Comparison of ENCODE assay signal across 15 cellular contexts in genomic region chr3:189773056-189773455, GRCh38.
DNase-seq lines count a peak whose midpoint lies in the region; ATAC-seq, FAIRE-seq and TF ChIP-seq lines count a peak whose summit lies in the region.
"Had no signal": no experiment of that assay in that cellular context is flagged by ENCODE, and none has a peak within 500 bp of the region (broad histone marks: within the 10 kb centered on the region; RNA-seq: fewer than 3 reads in every experiment).

No MANE protein-coding gene starts in this region.

- intact Hi-C loops in left lung (cut with DNase I), result no loop called here

- no peaks in the 10 kb centered on the region for H3K9me3 ChIP-seq in left lung
- no peaks in the 10 kb centered on the region for H3K9me3 ChIP-seq in right atrium auricular region
- H3K9me3 ChIP-seq: adrenal gland, gastrocnemius medialis had no signal

- no peak overlapping the region for H3K4me3 ChIP-seq in left lung
- H3K4me3 ChIP-seq in right atrium auricular region, result no peak overlapping the region
- H3K4me3 ChIP-seq: adrenal gland, gastrocnemius medialis had no signal

- no peaks in the 10 kb centered on the region for H3K36me3 ChIP-seq in left lung
- H3K36me3 ChIP-seq in right atrium auricular region, result no peaks in the 10 kb centered on the region
- H3K36me3 ChIP-seq: adrenal gland, gastrocnemius medialis had no signal

- no peaks in the 10 kb centered on the region for H3K4me1 ChIP-seq in left lung
- H3K4me1 ChIP-seq in right atrium auricular region, result no peaks in the 10 kb centered on the region
- H3K4me1 ChIP-seq: adrenal gland had no signal

- no peak for FAIRE-seq in HTR-8/SVneo (lab: Jason Lieb, UNC)

- H3K27ac ChIP-seq in left lung, result no peak overlapping the region
- no peak overlapping the region for H3K27ac ChIP-seq in right atrium auricular region
- H3K27ac ChIP-seq: HL-60 had no signal

- DNase-seq in AG08395 (ENCODE audit: low spot score) (peak; percentile 38), HTR-8/SVneo (ENCODE audit: insufficient read length, low spot score) (peak; percentile 24), astrocyte of the hippocampus (ENCODE audit: low read depth, low spot score) (peak; percentile 61), left lung (no peak), NCI-H510A (lab: John Stamatoyannopoulos, UW) (no peak), right atrium auricular region (ENCODE audit: low spot score) (no peak), activated T-cell treated with anti-CD3 and anti-CD28 coated beads for 4 hours (no peak)
- DNase-seq: activated T-cell treated with anti-CD3 and anti-CD28 coated beads, Interleukin-2, amount 50 U/mL, for 1 hour; adrenal gland; DND-41; gastrocnemius medialis; immature natural killer cell had no signal

- ATAC-seq in left lung, result peak; percentile 36
- no peak for ATAC-seq in GM18861 (IDR thresholded peaks at IDR 0.05; ENCODE audit: unreplicated experiment)
- ATAC-seq: activated CD4-positive, CD25-positive, alpha-beta regulatory T cell treated with anti-CD3 and anti-CD28 coated beads, Interleukin-2, amount 50 U/mL, for 24 hours; gastrocnemius medialis had no signal

- TF ChIP-seq CTCF in left lung (IDR thresholded peaks at IDR 0.05), result no peak
- TF ChIP-seq CTCF in right atrium auricular region (IDR thresholded peaks at IDR 0.05), result no peak

- H3K27me3 ChIP-seq in left lung, result no peaks in the 10 kb centered on the region
- no peaks in the 10 kb centered on the region for H3K27me3 ChIP-seq in right atrium auricular region
- H3K27me3 ChIP-seq: adrenal gland, gastrocnemius medialis had no signal

Comparison
In these comparisons a context has a peak if more than half of its experiments do, and no peak if none do; other contexts are left out.
1. DNase-seq: peak in AG08395 (single experiment), HTR-8/SVneo (single experiment) and astrocyte of the hippocampus (single experiment); none in left lung (0 of 2), NCI-H510A (single experiment), right atrium auricular region (single experiment) and activated T-cell treated with anti-CD3 and anti-CD28 coated beads for 4 hours (single experiment).